Comparison of ENCODE assay signal across 8 cellular contexts in the genomic region with DNA sequence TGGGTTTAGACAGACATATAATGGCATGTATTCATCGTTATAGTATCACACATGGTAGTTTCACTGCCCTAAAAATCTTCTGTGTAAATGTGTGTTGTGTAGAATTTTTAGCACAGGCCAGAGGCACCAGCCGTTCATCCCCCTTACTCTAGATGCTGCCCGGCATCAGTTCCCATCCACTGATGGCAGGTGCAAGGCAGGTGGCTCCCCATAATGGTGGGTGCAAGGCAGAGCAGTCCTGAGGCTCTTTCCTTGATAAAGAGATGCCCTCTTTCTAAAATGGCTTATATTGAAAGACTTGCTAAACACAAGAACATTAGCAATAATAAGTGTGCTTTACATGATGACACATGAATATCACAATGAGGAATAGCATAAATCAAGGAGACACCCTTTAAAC.
"Had no signal": no experiment of that assay in that cellular context is flagged by ENCODE, and none has a peak within 500 bp of the region (broad histone marks: within the 10 kb centered on the region; RNA-seq: fewer than 3 reads in every experiment).

No MANE protein-coding gene starts in this region.

- H3K4me3 ChIP-seq: GM23248, HAP-1 had no signal

- ATAC-seq: HCT116, HepG2 had no signal

- H3K4me1 ChIP-seq: HAP-1 had no signal

- H2AFZ ChIP-seq: GM23248 had no signal

- H3K27ac ChIP-seq: GM23248, HL-60 had no signal

- H3K9ac ChIP-seq: GM23248 had no signal

- DNase-seq: GM23248, H7, HFFc6, KBM-7 had no signal

- H3K36me3 ChIP-seq: HAP-1 had no signal

- FAIRE-seq: HepG2 had no signal
